In genomic region chr7:42262907-42263466, GRCh38 we compare ENCODE assay signal across 1 cellular context.
TF ChIP-seq lines count a peak whose summit lies in the region.

No MANE protein-coding gene starts in this region.

TF ChIP-seq in HEK293, 187 proteins besides CTCF, POLR2A, EP300 and RAD21 (continued from another document):
- no peak for TF ChIP-seq ZNF280D (tag by site-specific recombination; IDR thresholded peaks at IDR 0.05)
